ENCODE assay signal across 8 cellular contexts in the genomic region with DNA sequence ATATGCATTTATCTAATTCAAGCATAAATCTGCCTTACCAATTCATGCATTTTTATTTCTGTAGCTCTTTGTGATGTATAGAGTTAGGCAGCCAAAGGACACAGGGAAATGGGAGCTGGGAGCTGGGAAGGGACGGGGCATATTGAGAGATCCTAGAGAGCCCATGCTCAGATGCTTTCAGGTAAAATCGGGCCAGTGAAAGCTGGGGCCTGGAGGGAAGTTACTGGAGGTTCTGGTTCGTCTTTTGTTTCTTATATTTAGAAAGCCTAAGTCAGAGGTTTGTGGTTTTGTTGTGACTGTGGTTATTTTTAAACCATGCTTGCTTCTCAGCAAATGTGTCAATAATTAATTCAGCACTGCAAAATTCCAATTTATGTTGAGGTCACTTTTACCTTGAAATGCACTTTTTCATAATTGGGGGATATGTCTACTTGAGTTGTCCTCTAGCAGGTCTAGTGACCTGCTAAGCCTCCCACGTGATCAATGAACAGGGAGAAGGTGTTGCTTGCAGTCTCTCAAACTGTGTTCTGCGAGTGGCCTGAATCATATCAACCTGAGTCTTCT. TPM values are rescaled to one million over a fixed set of nuclear protein-coding genes. Genes with fewer than 3 reads are reported as not detected.
A peak's percentile ranks its signal among the peaks of the same experiment; 100 is the strongest.
DNase-seq lines count a peak whose midpoint lies in the region; ATAC-seq and TF ChIP-seq lines count a peak whose summit lies in the region.

No MANE protein-coding gene starts in this region.

- H3K36me3 ChIP-seq in suprapubic skin: no peaks in the 10 kb centered on the region

- H3K27ac Mint-ChIP-seq in CD4-positive, alpha-beta T cell: peak overlapping the region; percentile 90
- H3K27ac Mint-ChIP-seq in activated CD4-positive, alpha-beta memory T cell treated with anti-CD3 and anti-CD28 coated beads, Interleukin-2, amount 10 ng/mL, durations not matched to agents 7 days and 5 days: peak overlapping the region; percentile 70
- peak overlapping the region; percentile 81 to 95 (median 91) for H3K27ac Mint-ChIP-seq in immature natural killer cell

- DNase-seq in CD4-positive, alpha-beta T cell: no peak
- DNase-seq in HFF-Myc (ENCODE audit: extremely low read depth, low read depth) (no peak), immature natural killer cell (peak; percentile 46 to 57 (median 49)), suprapubic skin (ENCODE audit: low spot score in 2 of 2) (no peak), Kasumi-1 (lab: John Stamatoyannopoulos, UW) (no peak), NCI-H446 treated with DMSO at 0.1 percent for 48 hours (lab: John Stamatoyannopoulos, UW) (no peak), NCI-H69 (lab: John Stamatoyannopoulos, UW) (no peak)
- DNase-seq in activated CD4-positive, alpha-beta memory T cell treated with anti-CD3 and anti-CD28 coated beads, Interleukin-2, amount 10 ng/mL, durations not matched to agents 7 days and 5 days: no peak

- H3K27me3 ChIP-seq in CD4-positive, alpha-beta T cell (ENCODE audit: control insufficient read depth, insufficient read depth, low read length): no peaks in the 10 kb centered on the region
- H3K27me3 ChIP-seq in suprapubic skin: no peaks in the 10 kb centered on the region

- no peak for TF ChIP-seq CTCF in CD4-positive, alpha-beta T cell (IDR thresholded peaks at IDR 0.05)
- no peak for TF ChIP-seq CTCF in HFF-Myc (IDR thresholded peaks at IDR 0.05; ENCODE audit: low read depth, low read length, missing control alignments)
- TF ChIP-seq CTCF in suprapubic skin (IDR thresholded peaks at IDR 0.05): no peak

- no peaks in the 10 kb centered on the region for H3K9me3 Mint-ChIP-seq in CD4-positive, alpha-beta T cell
- no peaks in the 10 kb centered on the region for H3K9me3 Mint-ChIP-seq in activated CD4-positive, alpha-beta memory T cell treated with anti-CD3 and anti-CD28 coated beads, Interleukin-2, amount 10 ng/mL, durations not matched to agents 7 days and 5 days
- H3K9me3 Mint-ChIP-seq in immature natural killer cell: no peaks in the 10 kb centered on the region

- peak overlapping the region; percentile 32 for H3K4me3 ChIP-seq in HFF-Myc (replicated peaks; ENCODE audit: low read depth, low read length)
- peak overlapping the region; percentile 42 for H3K4me3 ChIP-seq in suprapubic skin

- H3K9me3 ChIP-seq in CD4-positive, alpha-beta T cell (ENCODE audit: control insufficient read depth, low read length): no peaks in the 10 kb centered on the region
- H3K9me3 ChIP-seq in suprapubic skin: no peaks in the 10 kb centered on the region

- intact Hi-C loops in CD4-positive, alpha-beta T cell (cut with DNase I, micrococcal nuclease): loop anchor here in 1 of 2 experiments (1.0 kb wide), 1 partner anchor 82 kb away; a partner anchor contains a TSS

- peak overlapping the region; percentile 77 for H3K4me3 Mint-ChIP-seq in CD4-positive, alpha-beta T cell
- peak overlapping the region; percentile 81 for H3K4me3 Mint-ChIP-seq in activated CD4-positive, alpha-beta memory T cell treated with anti-CD3 and anti-CD28 coated beads, Interleukin-2, amount 10 ng/mL, durations not matched to agents 7 days and 5 days
- H3K4me3 Mint-ChIP-seq in immature natural killer cell: peak overlapping the region; percentile 73 to 88 (median 84)

- 16% methylated on average over 5 of the region's 5 CpGs for WGBS in suprapubic skin

- peaks cover 87% of the 10 kb centered on the region for H3K4me1 Mint-ChIP-seq in CD4-positive, alpha-beta T cell (ENCODE audit: low read depth)
- H3K4me1 Mint-ChIP-seq in activated CD4-positive, alpha-beta memory T cell treated with anti-CD3 and anti-CD28 coated beads, Interleukin-2, amount 10 ng/mL, durations not matched to agents 7 days and 5 days: peaks cover 88% of the 10 kb centered on the region
- H3K4me1 Mint-ChIP-seq in immature natural killer cell: peaks cover 69 to 71% of the 10 kb centered on the region in 2 donors

- CTCF ChIA-PET in CD4-positive, alpha-beta T cell (lab: Charles Lee): interaction anchor here (1.4 kb wide), 1 partner anchor 18 kb away, joined by 3 read pairs; no protein-coding TSS in a partner anchor
- CTCF ChIA-PET in activated CD4-positive, alpha-beta memory T cell treated with anti-CD3 and anti-CD28 coated beads, Interleukin-2, amount 10 ng/mL, durations not matched to agents 7 days and 5 days (lab: Charles Lee): interaction anchor here (1.8 kb wide), 2 partner anchors 31 to 60 kb away, joined by 9 read pairs; a partner anchor contains a TSS

- POLR2A ChIA-PET in CD4-positive, alpha-beta T cell (lab: Charles Lee): interaction anchor here (0.9 to 1.4 kb wide), 6 partner anchors 10 to 368 kb away, joined by 4 to 8 read pairs (median 6); a partner anchor contains a TSS
- POLR2A ChIA-PET in activated CD4-positive, alpha-beta memory T cell treated with anti-CD3 and anti-CD28 coated beads, Interleukin-2, amount 10 ng/mL, durations not matched to agents 7 days and 5 days (lab: Charles Lee): interaction anchor here (1.0 to 1.5 kb wide), 9 partner anchors 11 to 311 kb away, joined by 3 to 13 read pairs (median 3); a partner anchor contains a TSS

- peaks cover 11% of the 10 kb centered on the region for H3K36me3 Mint-ChIP-seq in CD4-positive, alpha-beta T cell (ENCODE audit: low read depth)
- H3K36me3 Mint-ChIP-seq in activated CD4-positive, alpha-beta memory T cell treated with anti-CD3 and anti-CD28 coated beads, Interleukin-2, amount 10 ng/mL, durations not matched to agents 7 days and 5 days (ENCODE audit: low read depth): peaks cover 76% of the 10 kb centered on the region
- H3K36me3 Mint-ChIP-seq in immature natural killer cell: peaks cover 4 to 9% (median 4%) of the 10 kb centered on the region in 3 donors

- H3K27ac ChIP-seq in CD4-positive, alpha-beta T cell (ENCODE audit: low read depth, low read length): peak overlapping the region; percentile 51
- peak overlapping the region; percentile 53 for H3K27ac ChIP-seq in suprapubic skin

- H3K27me3 Mint-ChIP-seq in CD4-positive, alpha-beta T cell: no peaks in the 10 kb centered on the region
- H3K27me3 Mint-ChIP-seq in activated CD4-positive, alpha-beta memory T cell treated with anti-CD3 and anti-CD28 coated beads, Interleukin-2, amount 10 ng/mL, durations not matched to agents 7 days and 5 days: peaks cover 13% of the 10 kb centered on the region
- H3K27me3 Mint-ChIP-seq in immature natural killer cell (ENCODE audit: low read depth in 3 of 3): peaks cover 9 to 24% (median 13%) of the 10 kb centered on the region in 3 donors

- no peak for TF ChIP-seq POLR2A in suprapubic skin (IDR thresholded peaks at IDR 0.05)

- peaks cover 73% of the 10 kb centered on the region for H3K4me1 ChIP-seq in suprapubic skin

- ATAC-seq in CD4-positive, alpha-beta T cell (ENCODE audit: poor library complexity): no peak

- TF ChIP-seq EP300 in suprapubic skin (IDR thresholded peaks at IDR 0.05): no peak

RNA-seq across cellular contexts. Expression of a gene that starts 5.0 kb away (rescaled TPM):
- 10 to 100 TPM; 11.5 to 12.8 TPM for total RNA-seq in CD4-positive, alpha-beta T cell
- total RNA-seq in activated CD4-positive, alpha-beta memory T cell treated with anti-CD3 and anti-CD28 coated beads, Interleukin-2, amount 10 ng/mL, durations not matched to agents 7 days and 5 days: 10 to 100 TPM; 72.6 to 74.5 TPM
- polyA plus RNA-seq in immature natural killer cell: 10 to 100 TPM in 2 of 3 donors, 1 to 10 TPM in 1; 8.2 to 23.8 (median 12.5) TPM
- 1 to 10 TPM; 1.5 to 4.9 (median 2.1) TPM for total RNA-seq in suprapubic skin

RNA-seq across cellular contexts. Expression of a gene that starts 31.0 kb away (rescaled TPM):
- total RNA-seq in CD4-positive, alpha-beta T cell: 10 to 100 TPM; 36.9 to 38.9 TPM
- total RNA-seq in activated CD4-positive, alpha-beta memory T cell treated with anti-CD3 and anti-CD28 coated beads, Interleukin-2, amount 10 ng/mL, durations not matched to agents 7 days and 5 days: 10 to 100 TPM; 14.6 to 14.8 TPM
- 10 to 100 TPM; 10.3 to 20.8 (median 13.9) TPM for polyA plus RNA-seq in immature natural killer cell
- 1 to 10 TPM in 3 of 4 donors, under 1 TPM in 1; 0.49 to 2.6 (median 1.4) TPM for total RNA-seq in suprapubic skin

RNA-seq across cellular contexts. Expression of a gene that starts 45.1 kb away (rescaled TPM):
- total RNA-seq in CD4-positive, alpha-beta T cell: under 1 TPM; 0.11 to 0.14 TPM
- under 1 TPM in 1 of 2 experiments, not detected in 1; 0.15 TPM for total RNA-seq in activated CD4-positive, alpha-beta memory T cell treated with anti-CD3 and anti-CD28 coated beads, Interleukin-2, amount 10 ng/mL, durations not matched to agents 7 days and 5 days
- under 1 TPM in 1 of 3 donors, not detected in 2; 0.11 TPM for polyA plus RNA-seq in immature natural killer cell
- total RNA-seq in suprapubic skin: not detected

RNA-seq across cellular contexts. Expression of a gene that starts 59.6 kb away (rescaled TPM):
- 1 to 10 TPM; 5.1 to 6.2 TPM for total RNA-seq in CD4-positive, alpha-beta T cell
- 10 to 100 TPM; 69.8 to 71.6 TPM for total RNA-seq in activated CD4-positive, alpha-beta memory T cell treated with anti-CD3 and anti-CD28 coated beads, Interleukin-2, amount 10 ng/mL, durations not matched to agents 7 days and 5 days
- 1 to 10 TPM in 2 of 3 donors, under 1 TPM in 1; 0.43 to 6.0 (median 1.8) TPM for polyA plus RNA-seq in immature natural killer cell
- total RNA-seq in suprapubic skin: 1 to 10 TPM; 1.9 to 7.1 (median 2.7) TPM

Comparison
In these comparisons a context has a peak if more than half of its experiments do, and no peak if none do; other contexts are left out.
1. DNase-seq: peak in immature natural killer cell (3 of 3); none in CD4-positive, alpha-beta T cell (0 of 10), HFF-Myc (single experiment), activated CD4-positive, alpha-beta memory T cell treated with anti-CD3 and anti-CD28 coated beads, Interleukin-2, amount 10 ng/mL, durations not matched to agents 7 days and 5 days (single experiment), suprapubic skin (0 of 2), Kasumi-1 (0 of 2), NCI-H446 treated with DMSO at 0.1 percent for 48 hours (single experiment) and NCI-H69 (single experiment).
2. RNA of a gene that starts 5.0 kb away (total RNA-seq): 72.6 to 74.5 TPM in activated CD4-positive, alpha-beta memory T cell treated with anti-CD3 and anti-CD28 coated beads, Interleukin-2, amount 10 ng/mL, durations not matched to agents 7 days and 5 days; 11.5 to 12.8 TPM in CD4-positive, alpha-beta T cell and 1.5 to 4.9 TPM in suprapubic skin; every median in the first group is over 4 times any median in the second.
3. RNA of a gene that starts 31.0 kb away (total RNA-seq): 36.9 to 38.9 TPM in CD4-positive, alpha-beta T cell and 14.6 to 14.8 TPM in activated CD4-positive, alpha-beta memory T cell treated with anti-CD3 and anti-CD28 coated beads, Interleukin-2, amount 10 ng/mL, durations not matched to agents 7 days and 5 days; 0.49 to 2.6 TPM in suprapubic skin; every median in the first group is over 4 times any median in the second.
4. Peak in every context shown above with its lines, with median percentiles within 50 percentile points of each other: H3K27ac Mint-ChIP-seq and H3K4me3 Mint-ChIP-seq.